In the genomic region with DNA sequence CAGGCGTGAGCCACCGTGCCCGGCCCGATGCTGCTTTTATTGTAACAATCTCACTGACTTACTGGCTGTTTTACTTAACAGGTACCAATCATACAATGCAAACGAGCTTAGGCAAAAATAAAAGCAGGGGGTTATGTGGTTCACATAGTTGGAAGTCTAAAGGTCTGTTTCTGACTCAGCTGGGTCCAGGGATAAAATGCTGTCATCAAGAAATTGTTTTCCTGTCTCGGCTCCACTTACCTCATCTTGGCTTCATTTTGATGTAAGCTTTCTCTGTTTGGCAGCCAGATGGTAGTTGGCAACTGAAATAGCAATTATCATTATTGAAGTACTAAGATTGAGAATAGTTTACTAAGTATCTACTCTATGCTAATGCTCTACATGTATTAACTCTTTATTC, we compare ENCODE assay signal across 19 cellular contexts. TPM values are rescaled to one million over a fixed set of nuclear protein-coding genes. Genes with fewer than 3 reads are reported as not detected.
DNase-seq lines count a peak whose midpoint lies in the region; ATAC-seq and TF ChIP-seq lines count a peak whose summit lies in the region.
"Had no signal": no experiment of that assay in that cellular context is flagged by ENCODE, and none has a peak within 500 bp of the region (broad histone marks: within the 10 kb centered on the region; RNA-seq: fewer than 3 reads in every experiment).

No MANE protein-coding gene starts in this region.

- DNase-seq in EL (peak; percentile 32), NCI-H446 treated with DMSO at 0.1 percent for 48 hours (lab: John Stamatoyannopoulos, UW) (peak; percentile 80), fibroblast of lung (ENCODE audit: low read depth in 2 of 2) (peak; percentile 22 to 36), hepatocyte (ENCODE audit: low spot score) (peak; percentile 27), NCI-H2196 (lab: John Stamatoyannopoulos, UW; ENCODE audit: unreplicated experiment) (no peak)
- no peak for DNase-seq in CD8-positive, alpha-beta T cell
- DNase-seq: C1 segment of cervical spinal cord, COR-L47, KBM-7, NCI-H1092, NCI-H1694 treated with DMSO at 0.1 percent for 48 hours, NCI-H774, SHP77 treated with DMSO at 0.1 percent for 48 hours had no signal

- H3K9me3 ChIP-seq in fibroblast of lung (ENCODE audit: control insufficient read depth, insufficient read depth, low read depth, low read length): no peaks in the 10 kb centered on the region
- H3K9me3 ChIP-seq in hepatocyte (ENCODE audit: low read depth): no peaks in the 10 kb centered on the region
- no peaks in the 10 kb centered on the region for H3K9me3 ChIP-seq in CD8-positive, alpha-beta T cell (ENCODE audit: low read length)

- CTCF ChIA-PET in CD8-positive, alpha-beta T cell (lab: Charles Lee): no interaction called here

- H4K20me1 ChIP-seq in fibroblast of lung (ENCODE audit: control insufficient read depth, extremely low read depth, insufficient read depth, low read length) (no peaks in the 10 kb centered on the region), hepatocyte (ENCODE audit: insufficient read depth, poor library complexity, severe bottlenecking) (no peaks in the 10 kb centered on the region)

- no peak overlapping the region for H3K4me3 Mint-ChIP-seq in CD8-positive, alpha-beta T cell
- H3K4me3 Mint-ChIP-seq: GM23338 had no signal

- H3K9me2 ChIP-seq in hepatocyte (replicated peaks; ENCODE audit: insufficient read depth): no peaks in the 10 kb centered on the region

- peaks cover 11% of the 10 kb centered on the region for H3K9me3 Mint-ChIP-seq in CD8-positive, alpha-beta T cell
- H3K9me3 Mint-ChIP-seq: GM23338 had no signal

- no peaks in the 10 kb centered on the region for H3K36me3 Mint-ChIP-seq in CD8-positive, alpha-beta T cell

- no peaks in the 10 kb centered on the region for H3K4me1 Mint-ChIP-seq in CD8-positive, alpha-beta T cell (ENCODE audit: low read depth)
- H3K4me1 Mint-ChIP-seq: GM23338 had no signal

- H3K9ac ChIP-seq in fibroblast of lung (ENCODE audit: insufficient read depth, low read length): no peak overlapping the region

- ATAC-seq in CD8-positive, alpha-beta T cell: no peak
- ATAC-seq in GM21576 (IDR thresholded peaks at IDR 0.05; ENCODE audit: unreplicated experiment) (no peak), GM21717 (IDR thresholded peaks at IDR 0.05; ENCODE audit: unreplicated experiment) (no peak)
- ATAC-seq: GM23338, Panc1 had no signal

- H3K4me2 ChIP-seq in fibroblast of lung (ENCODE audit: extremely low read depth, insufficient read depth, low read length) (no peak overlapping the region), hepatocyte (no peak overlapping the region)
- H3K4me2 ChIP-seq: GM23338 had no signal

- no peaks in the 10 kb centered on the region for H3K4me1 ChIP-seq in fibroblast of lung (ENCODE audit: control insufficient read depth, extremely low read depth, insufficient read depth, low read length)
- no peaks in the 10 kb centered on the region for H3K4me1 ChIP-seq in hepatocyte (ENCODE audit: insufficient read depth)
- H3K4me1 ChIP-seq in CD8-positive, alpha-beta T cell (ENCODE audit: insufficient read depth, low read length): no peaks in the 10 kb centered on the region

- H3K79me2 ChIP-seq in fibroblast of lung (ENCODE audit: control insufficient read depth, insufficient read depth, low read length) (no peaks in the 10 kb centered on the region), hepatocyte (no peaks in the 10 kb centered on the region)

- 78% methylated on average over 6 of the region's 6 CpGs for WGBS in hepatocyte (ENCODE audit: low lambda C conversion rate, missing lambda C conversion rate)

- H3K36me3 ChIP-seq in fibroblast of lung (ENCODE audit: control insufficient read depth, insufficient read depth, low read length) (no peaks in the 10 kb centered on the region), hepatocyte (replicated peaks; ENCODE audit: insufficient read depth, low read depth) (no peaks in the 10 kb centered on the region)
- H3K36me3 ChIP-seq in CD8-positive, alpha-beta T cell (ENCODE audit: insufficient read depth, low read length): no peaks in the 10 kb centered on the region

- H3K4me3 ChIP-seq in fibroblast of lung (replicated peaks in 1 of 4; ENCODE audit: control extremely low read depth in 1 of 4, insufficient read depth in 1 of 4, low read depth in 3 of 4, low read length in 4 of 4): no peak overlapping the region
- no peak overlapping the region for H3K4me3 ChIP-seq in hepatocyte
- H3K4me3 ChIP-seq in CD8-positive, alpha-beta T cell (ENCODE audit: low read depth, low read length): no peak overlapping the region
- H3K4me3 ChIP-seq: GM23338 had no signal

- H3K27ac Mint-ChIP-seq in CD8-positive, alpha-beta T cell: no peak overlapping the region
- H3K27ac Mint-ChIP-seq: GM23338 had no signal

- no peaks in the 10 kb centered on the region for H3K27me3 Mint-ChIP-seq in CD8-positive, alpha-beta T cell (ENCODE audit: low read depth)

- TF ChIP-seq CTCF in fibroblast of lung (conservative IDR thresholded peaks at IDR 0.05 in 1 of 2, IDR thresholded peaks at IDR 0.05 in 1 of 2; ENCODE audit: low read depth in 1 of 2, low read length in 2 of 2) (no peak), hepatocyte (IDR thresholded peaks at IDR 0.05; ENCODE audit: poor library complexity) (no peak)
- no peak for TF ChIP-seq CTCF in CD8-positive, alpha-beta T cell (IDR thresholded peaks at IDR 0.05)

- H3K27ac ChIP-seq in fibroblast of lung (ENCODE audit: insufficient read depth, low read length): no peak overlapping the region
- H3K27ac ChIP-seq in hepatocyte: no peak overlapping the region
- no peak overlapping the region for H3K27ac ChIP-seq in CD8-positive, alpha-beta T cell (ENCODE audit: low read depth, low read length)
- H3K27ac ChIP-seq: HL-60 had no signal

- H2AFZ ChIP-seq in fibroblast of lung (ENCODE audit: low read length): no peak overlapping the region
- H2AFZ ChIP-seq in hepatocyte: no peak overlapping the region
- H2AFZ ChIP-seq: GM23338 had no signal

- intact Hi-C loops in CD8-positive, alpha-beta T cell (cut with DNase I, micrococcal nuclease): no loop called here

- POLR2A ChIA-PET in CD8-positive, alpha-beta T cell (lab: Charles Lee): no interaction called here

- H3K27me3 ChIP-seq in fibroblast of lung (ENCODE audit: control insufficient read depth, insufficient read depth, low read length) (no peaks in the 10 kb centered on the region), hepatocyte (no peaks in the 10 kb centered on the region)
- no peaks in the 10 kb centered on the region for H3K27me3 ChIP-seq in CD8-positive, alpha-beta T cell (ENCODE audit: insufficient read depth, low read length)

RNA-seq across cellular contexts. Expression of a gene that starts 36.8 kb away (rescaled TPM):
- total RNA-seq in fibroblast of lung: 3.9 and 8.3 TPM in 2 replicates
- 3.2 and 4.3 TPM in 2 replicates for polyA plus RNA-seq in fibroblast of lung
- polyA plus RNA-seq in fibroblast of lung (2012): 3.3 and 3.5 TPM in 2 replicates
- polyA minus RNA-seq in fibroblast of lung (ENCODE audit: low replicate concordance): 0.86 and 1.5 TPM in 2 replicates
- total RNA-seq in hepatocyte: 10.5 and 12.1 TPM in 2 replicates
- polyA plus RNA-seq in hepatocyte: 4.1 and 4.3 TPM in 2 replicates
- total RNA-seq in CD8-positive, alpha-beta T cell: not detected
- total RNA-seq: M059J had no signal

Comparison
In these comparisons a context has a peak if more than half of its experiments do, and no peak if none do; other contexts are left out.
1. DNase-seq: peak in EL (single experiment), NCI-H446 treated with DMSO at 0.1 percent for 48 hours (single experiment), fibroblast of lung (2 of 2) and hepatocyte (single experiment); none in CD8-positive, alpha-beta T cell (0 of 7) and NCI-H2196 (single experiment).